8 cellular contexts compared by ENCODE assay signal in the genomic region with DNA sequence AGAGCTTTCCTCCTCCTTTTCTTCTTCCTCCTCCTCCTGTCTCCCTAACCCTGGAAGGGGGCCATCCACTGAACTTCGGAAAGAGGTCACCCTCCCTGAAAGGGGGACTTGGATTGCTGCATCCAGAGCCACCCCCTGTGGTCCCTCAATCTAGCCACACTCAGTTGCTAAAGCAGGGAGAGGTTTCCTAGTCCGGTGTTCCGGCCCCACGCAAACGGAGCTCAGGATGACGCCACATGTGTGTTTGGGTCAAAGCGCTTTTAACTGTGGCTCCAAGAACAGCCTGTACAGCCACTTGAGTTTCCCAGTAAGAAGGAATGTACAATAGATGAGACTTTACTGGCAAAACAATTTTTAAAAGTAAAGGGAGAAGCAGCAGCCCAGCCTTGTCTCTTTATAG.
DNase-seq lines count a peak whose midpoint lies in the region; ATAC-seq, FAIRE-seq and TF ChIP-seq lines count a peak whose summit lies in the region.
"Not testable (repeated sequence)": the region's sequence is repeated elsewhere in the genome, so short reads cannot be mapped to it uniquely, and the experiment has no call there.

No MANE protein-coding gene starts in this region.

- peak overlapping the region; percentile 85 for H3K27ac ChIP-seq in colonic mucosa
- peak overlapping the region; percentile 82 to 99 (median 87) for H3K27ac ChIP-seq in gastroesophageal sphincter
- peak overlapping the region; percentile 78 to 93 (median 90) for H3K27ac ChIP-seq in pancreas
- H3K27ac ChIP-seq in small intestine (ENCODE audit: low read depth in 1 of 2, low read length in 1 of 2) = peak overlapping the region; percentile 85 to 94
- peak overlapping the region; percentile 44 for H3K27ac ChIP-seq in vagina

- H3K9ac ChIP-seq in colonic mucosa (ENCODE audit: low read depth in 2 of 2, low read length in 2 of 2) = peak overlapping the region in 1 of 2 donors; percentile 34

- FAIRE-seq in pancreas (lab: Jason Lieb, UNC); small intestine (lab: Jason Lieb, UNC): not testable (repeated sequence)

- intact Hi-C loops in colonic mucosa (cut with DNase I); pancreas (cut with DNase I); vagina (cut with DNase I): not testable (repeated sequence)

- TF ChIP-seq EP300 in gastroesophageal sphincter (IDR thresholded peaks at IDR 0.05) = peak; percentile 85

- H3K27me3 ChIP-seq in colonic mucosa; gastroesophageal sphincter; pancreas; small intestine (ENCODE audit: control insufficient read depth in 2 of 2, insufficient read depth in 2 of 2, low read length in 2 of 2); vagina: not testable (repeated sequence)

- not testable (repeated sequence) for H3K36me3 ChIP-seq in colonic mucosa; gastroesophageal sphincter; pancreas; small intestine (ENCODE audit: control insufficient read depth in 2 of 2, insufficient read depth in 2 of 2, low read length in 2 of 2); vagina

- not testable (repeated sequence) for H3K4me1 ChIP-seq in colonic mucosa; pancreas; small intestine (ENCODE audit: control insufficient read depth in 2 of 2, insufficient read depth in 1 of 2, low read depth in 1 of 2, low read length in 1 of 2); vagina
- peaks cover 4 to 20% (median 4%) of the 10 kb centered on the region in 3 donors for H3K4me1 ChIP-seq in gastroesophageal sphincter

- TF ChIP-seq CTCF in colonic mucosa (IDR thresholded peaks at IDR 0.05); gastroesophageal sphincter (IDR thresholded peaks at IDR 0.05); pancreas (IDR thresholded peaks at IDR 0.05); vagina (IDR thresholded peaks at IDR 0.05): not testable (repeated sequence)

- H3K4me3 ChIP-seq in colonic mucosa; small intestine (ENCODE audit: low read depth in 1 of 2, low read length in 2 of 2); vagina: not testable (repeated sequence)
- H3K4me3 ChIP-seq in gastroesophageal sphincter = peak overlapping the region in 1 of 2 donors; percentile 18
- peak overlapping the region in 1 of 4 donors; percentile 9 for H3K4me3 ChIP-seq in pancreas

- not testable (repeated sequence) for H3K9me3 ChIP-seq in colonic mucosa; gastroesophageal sphincter; pancreas; small intestine (ENCODE audit: control insufficient read depth, low read depth); vagina

- TF ChIP-seq POLR2A in gastroesophageal sphincter (IDR thresholded peaks at IDR 0.05); vagina (IDR thresholded peaks at IDR 0.05): not testable (repeated sequence)

- peak; percentile 27 for DNase-seq in HK-2 (ENCODE audit: unreplicated experiment)
- peak; percentile 34 for DNase-seq in colonic mucosa
- peak; percentile 47 for DNase-seq in iris pigment epithelial cell (ENCODE audit: low read depth)
- DNase-seq in medulla oblongata (ENCODE audit: extremely low spot score) = peak; percentile 44
- peak in 3 of 6 donors; percentile 34 to 44 (median 35) for DNase-seq in pancreas
- not testable (repeated sequence) for DNase-seq in small intestine; vagina (ENCODE audit: extremely low spot score in 2 of 2)

- ATAC-seq in gastroesophageal sphincter (peak; percentile 90), pancreas (peak; percentile 8 to 40 (median 34))

- no CpG with 5 or more reads among the region's 7 CpGs for WGBS in gastroesophageal sphincter (ENCODE audit: low coverage in 1 of 2), 2 donors
- 6 to 7% methylated on average over 6 to 7 of the region's 7 CpGs for WGBS in pancreas, 2 donors
- WGBS in small intestine, 3 donors = 7 to 60% (median 37%) methylated on average over 6 to 7 of the region's 7 CpGs
